8 cellular contexts compared by ENCODE assay signal in genomic region chr4:159206427-159206871, GRCh38.
DNase-seq lines count a peak whose midpoint lies in the region; ATAC-seq and TF ChIP-seq lines count a peak whose summit lies in the region.

No MANE protein-coding gene starts in this region.

- H3K36me3 ChIP-seq in OCI-LY3 (replicated peaks; ENCODE audit: low read depth, low read length): no peaks in the 10 kb centered on the region

- H3K4me3 Mint-ChIP-seq in memory B cell: peak overlapping the region; percentile 61
- no peak overlapping the region for H3K4me3 Mint-ChIP-seq in endothelial cell (ENCODE audit: unreplicated experiment)

- no peaks in the 10 kb centered on the region for H3K79me2 ChIP-seq in OCI-LY3 (ENCODE audit: low read length)

- H3K27ac Mint-ChIP-seq in memory B cell: no peak overlapping the region
- no peak overlapping the region for H3K27ac Mint-ChIP-seq in endothelial cell (ENCODE audit: unreplicated experiment)

- H3K4me2 ChIP-seq in OCI-LY3 (ENCODE audit: low read length): peak overlapping the region; percentile 40

- TF ChIP-seq CTCF in OCI-LY3 (IDR thresholded peaks at IDR 0.05; ENCODE audit: low read depth, low read length): no peak
- no peak for TF ChIP-seq CTCF in RWPE1 (conservative IDR thresholded peaks at IDR 0.05; ENCODE audit: low read depth)
- no peak for TF ChIP-seq CTCF in endothelial cell (IDR thresholded peaks at IDR 0.05; ENCODE audit: unreplicated experiment)

- H3K9me3 Mint-ChIP-seq in memory B cell (no peaks in the 10 kb centered on the region), endothelial cell (ENCODE audit: unreplicated experiment) (no peaks in the 10 kb centered on the region)

- peak; percentile 92 for ATAC-seq in GM18498 (IDR thresholded peaks at IDR 0.05; ENCODE audit: unreplicated experiment)
- ATAC-seq in GM21737 (IDR thresholded peaks at IDR 0.05; ENCODE audit: unreplicated experiment): peak; percentile 89
- peak; percentile 53 for ATAC-seq in memory B cell (ENCODE audit: low read depth)

- CTCF ChIA-PET in RWPE1 (lab: Yijun Ruan, JAX): no interaction called here

- H3K27me3 ChIP-seq in OCI-LY3 (ENCODE audit: low read depth, low read length): peaks cover 22% of the 10 kb centered on the region

- H3K9ac ChIP-seq in OCI-LY3 (ENCODE audit: low read length): no peak overlapping the region

- no peaks in the 10 kb centered on the region for H4K20me1 ChIP-seq in OCI-LY3 (ENCODE audit: insufficient read depth, low read length)

- H3K4me1 ChIP-seq in OCI-LY3 (ENCODE audit: low read length): peaks cover 42% of the 10 kb centered on the region

- peak overlapping the region; percentile 2 for H3K4me3 ChIP-seq in OCI-LY3 (ENCODE audit: low read length)

- DNase-seq in memory B cell (ENCODE audit: low spot score in 2 of 2): no peak
- no peak for DNase-seq in RWPE1 (ENCODE audit: low spot score)
- no peak for DNase-seq in NOMO-1 treated with dmso at 0.1 percent for 144 hours (lab: John Stamatoyannopoulos, UW; ENCODE audit: unreplicated experiment)
- DNase-seq in endothelial cell (ENCODE audit: low spot score): no peak
- no peak for DNase-seq in iPS-NIHi11 (ENCODE audit: low spot score)

- H2AFZ ChIP-seq in OCI-LY3 (ENCODE audit: low read depth, low read length): no peak overlapping the region

- POLR2A ChIA-PET in RWPE1 (lab: Yijun Ruan, JAX; ENCODE audit: low non-redundant PET): no interaction called here

- peaks cover 8% of the 10 kb centered on the region for H3K36me3 Mint-ChIP-seq in memory B cell
- H3K36me3 Mint-ChIP-seq in endothelial cell (ENCODE audit: low read depth, unreplicated experiment): peaks cover 14% of the 10 kb centered on the region

- no peaks in the 10 kb centered on the region for H3K9me3 ChIP-seq in OCI-LY3 (ENCODE audit: insufficient read depth, low read length)

- H3K27ac ChIP-seq in OCI-LY3 (ENCODE audit: low read length) (no peak overlapping the region), RWPE1 (no peak overlapping the region)

- H3K4me1 Mint-ChIP-seq in memory B cell: peaks cover 17% of the 10 kb centered on the region
- H3K4me1 Mint-ChIP-seq in endothelial cell (ENCODE audit: unreplicated experiment): peaks cover 62% of the 10 kb centered on the region

- H3K27me3 Mint-ChIP-seq in memory B cell (peaks cover 1% of the 10 kb centered on the region), endothelial cell (ENCODE audit: unreplicated experiment) (peaks cover 12% of the 10 kb centered on the region)
